1 cellular context compared by ENCODE assay signal in the genomic region with DNA sequence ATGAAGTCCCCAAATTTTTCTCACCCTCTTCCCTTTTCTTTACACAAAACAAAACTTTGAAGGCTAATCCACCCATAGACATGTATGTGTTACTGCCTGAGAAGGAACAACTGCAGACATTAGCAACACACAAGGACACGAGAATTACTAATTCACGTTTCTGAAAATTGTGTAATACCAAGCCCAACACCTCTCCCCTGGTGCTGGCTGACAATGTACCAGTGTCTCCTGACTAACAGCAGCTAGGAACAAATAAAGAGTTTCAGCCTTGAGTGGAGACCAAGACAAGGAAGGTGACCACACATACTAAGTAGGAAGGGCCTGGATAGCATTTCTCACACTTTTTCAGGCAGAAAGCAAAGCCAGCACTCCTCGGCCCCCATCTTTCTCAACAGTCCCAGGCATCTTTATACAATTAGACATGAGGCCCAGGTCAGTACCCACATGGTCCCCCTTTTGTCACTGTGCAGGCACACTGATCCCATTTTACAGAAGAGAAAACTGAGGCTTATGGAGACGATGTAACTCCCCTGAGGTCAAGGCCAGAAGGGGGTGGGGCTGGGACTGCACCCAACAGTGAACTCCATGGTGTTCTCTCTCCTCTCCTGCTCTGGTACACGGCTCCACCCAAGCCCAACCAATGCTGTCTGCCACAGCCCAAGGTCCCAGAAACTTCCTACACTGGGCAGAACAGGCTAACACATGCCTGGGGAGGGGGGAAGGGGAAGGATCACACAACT.
A peak's percentile ranks its signal among the peaks of the same experiment; 100 is the strongest.
TF ChIP-seq lines count a peak whose summit lies in the region.

No MANE protein-coding gene starts in this region.

TF ChIP-seq in HepG2, 621 proteins besides CTCF, POLR2A, EP300 and RAD21 (continued from another document and continues in another):
- TF ChIP-seq, protein P1, sequence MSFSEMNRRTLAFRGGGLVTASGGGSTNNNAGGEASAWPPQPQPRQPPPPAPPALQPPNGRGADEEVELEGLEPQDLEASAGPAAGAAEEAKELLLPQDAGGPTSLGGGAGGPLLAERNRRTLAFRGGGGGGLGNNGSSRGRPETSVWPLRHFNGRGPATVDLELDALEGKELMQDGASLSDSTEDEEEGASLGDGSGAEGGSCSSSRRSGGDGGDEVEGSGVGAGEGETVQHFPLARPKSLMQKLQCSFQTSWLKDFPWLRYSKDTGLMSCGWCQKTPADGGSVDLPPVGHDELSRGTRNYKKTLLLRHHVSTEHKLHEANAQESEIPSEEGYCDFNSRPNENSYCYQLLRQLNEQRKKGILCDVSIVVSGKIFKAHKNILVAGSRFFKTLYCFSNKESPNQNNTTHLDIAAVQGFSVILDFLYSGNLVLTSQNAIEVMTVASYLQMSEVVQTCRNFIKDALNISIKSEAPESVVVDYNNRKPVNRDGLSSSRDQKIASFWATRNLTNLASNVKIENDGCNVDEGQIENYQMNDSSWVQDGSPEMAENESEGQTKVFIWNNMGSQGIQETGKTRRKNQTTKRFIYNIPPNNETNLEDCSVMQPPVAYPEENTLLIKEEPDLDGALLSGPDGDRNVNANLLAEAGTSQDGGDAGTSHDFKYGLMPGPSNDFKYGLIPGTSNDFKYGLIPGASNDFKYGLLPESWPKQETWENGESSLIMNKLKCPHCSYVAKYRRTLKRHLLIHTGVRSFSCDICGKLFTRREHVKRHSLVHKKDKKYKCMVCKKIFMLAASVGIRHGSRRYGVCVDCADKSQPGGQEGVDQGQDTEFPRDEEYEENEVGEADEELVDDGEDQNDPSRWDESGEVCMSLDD (CRISPR knock-in tag; IDR thresholded peaks at IDR 0.05; ENCODE audit: borderline replicate concordance) = no peak
- TF ChIP-seq, protein P2, sequence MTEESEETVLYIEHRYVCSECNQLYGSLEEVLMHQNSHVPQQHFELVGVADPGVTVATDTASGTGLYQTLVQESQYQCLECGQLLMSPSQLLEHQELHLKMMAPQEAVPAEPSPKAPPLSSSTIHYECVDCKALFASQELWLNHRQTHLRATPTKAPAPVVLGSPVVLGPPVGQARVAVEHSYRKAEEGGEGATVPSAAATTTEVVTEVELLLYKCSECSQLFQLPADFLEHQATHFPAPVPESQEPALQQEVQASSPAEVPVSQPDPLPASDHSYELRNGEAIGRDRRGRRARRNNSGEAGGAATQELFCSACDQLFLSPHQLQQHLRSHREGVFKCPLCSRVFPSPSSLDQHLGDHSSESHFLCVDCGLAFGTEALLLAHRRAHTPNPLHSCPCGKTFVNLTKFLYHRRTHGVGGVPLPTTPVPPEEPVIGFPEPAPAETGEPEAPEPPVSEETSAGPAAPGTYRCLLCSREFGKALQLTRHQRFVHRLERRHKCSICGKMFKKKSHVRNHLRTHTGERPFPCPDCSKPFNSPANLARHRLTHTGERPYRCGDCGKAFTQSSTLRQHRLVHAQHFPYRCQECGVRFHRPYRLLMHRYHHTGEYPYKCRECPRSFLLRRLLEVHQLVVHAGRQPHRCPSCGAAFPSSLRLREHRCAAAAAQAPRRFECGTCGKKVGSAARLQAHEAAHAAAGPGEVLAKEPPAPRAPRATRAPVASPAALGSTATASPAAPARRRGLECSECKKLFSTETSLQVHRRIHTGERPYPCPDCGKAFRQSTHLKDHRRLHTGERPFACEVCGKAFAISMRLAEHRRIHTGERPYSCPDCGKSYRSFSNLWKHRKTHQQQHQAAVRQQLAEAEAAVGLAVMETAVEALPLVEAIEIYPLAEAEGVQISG (CRISPR knock-in tag; IDR thresholded peaks at IDR 0.05) = no peak; the same call in 1 of the 2 replicates
- TF ChIP-seq, protein P3, sequence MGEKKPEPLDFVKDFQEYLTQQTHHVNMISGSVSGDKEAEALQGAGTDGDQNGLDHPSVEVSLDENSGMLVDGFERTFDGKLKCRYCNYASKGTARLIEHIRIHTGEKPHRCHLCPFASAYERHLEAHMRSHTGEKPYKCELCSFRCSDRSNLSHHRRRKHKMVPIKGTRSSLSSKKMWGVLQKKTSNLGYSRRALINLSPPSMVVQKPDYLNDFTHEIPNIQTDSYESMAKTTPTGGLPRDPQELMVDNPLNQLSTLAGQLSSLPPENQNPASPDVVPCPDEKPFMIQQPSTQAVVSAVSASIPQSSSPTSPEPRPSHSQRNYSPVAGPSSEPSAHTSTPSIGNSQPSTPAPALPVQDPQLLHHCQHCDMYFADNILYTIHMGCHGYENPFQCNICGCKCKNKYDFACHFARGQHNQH (CRISPR knock-in tag; IDR thresholded peaks at IDR 0.05) = no peak
- TF ChIP-seq JDP2 (CRISPR knock-in tag; IDR thresholded peaks at IDR 0.05; ENCODE audit: borderline replicate concordance) = no peak
- TF ChIP-seq CBX1 (IDR thresholded peaks at IDR 0.05; ENCODE audit: low read depth) = peak; percentile 34
- TF ChIP-seq, protein P4, sequence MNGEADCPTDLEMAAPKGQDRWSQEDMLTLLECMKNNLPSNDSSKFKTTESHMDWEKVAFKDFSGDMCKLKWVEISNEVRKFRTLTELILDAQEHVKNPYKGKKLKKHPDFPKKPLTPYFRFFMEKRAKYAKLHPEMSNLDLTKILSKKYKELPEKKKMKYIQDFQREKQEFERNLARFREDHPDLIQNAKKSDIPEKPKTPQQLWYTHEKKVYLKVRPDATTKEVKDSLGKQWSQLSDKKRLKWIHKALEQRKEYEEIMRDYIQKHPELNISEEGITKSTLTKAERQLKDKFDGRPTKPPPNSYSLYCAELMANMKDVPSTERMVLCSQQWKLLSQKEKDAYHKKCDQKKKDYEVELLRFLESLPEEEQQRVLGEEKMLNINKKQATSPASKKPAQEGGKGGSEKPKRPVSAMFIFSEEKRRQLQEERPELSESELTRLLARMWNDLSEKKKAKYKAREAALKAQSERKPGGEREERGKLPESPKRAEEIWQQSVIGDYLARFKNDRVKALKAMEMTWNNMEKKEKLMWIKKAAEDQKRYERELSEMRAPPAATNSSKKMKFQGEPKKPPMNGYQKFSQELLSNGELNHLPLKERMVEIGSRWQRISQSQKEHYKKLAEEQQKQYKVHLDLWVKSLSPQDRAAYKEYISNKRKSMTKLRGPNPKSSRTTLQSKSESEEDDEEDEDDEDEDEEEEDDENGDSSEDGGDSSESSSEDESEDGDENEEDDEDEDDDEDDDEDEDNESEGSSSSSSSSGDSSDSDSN (CRISPR knock-in tag; IDR thresholded peaks at IDR 0.05) = 0 out of 2 replicates have a peak, but pooled peaks have one; percentile 30
- TF ChIP-seq, protein P5, sequence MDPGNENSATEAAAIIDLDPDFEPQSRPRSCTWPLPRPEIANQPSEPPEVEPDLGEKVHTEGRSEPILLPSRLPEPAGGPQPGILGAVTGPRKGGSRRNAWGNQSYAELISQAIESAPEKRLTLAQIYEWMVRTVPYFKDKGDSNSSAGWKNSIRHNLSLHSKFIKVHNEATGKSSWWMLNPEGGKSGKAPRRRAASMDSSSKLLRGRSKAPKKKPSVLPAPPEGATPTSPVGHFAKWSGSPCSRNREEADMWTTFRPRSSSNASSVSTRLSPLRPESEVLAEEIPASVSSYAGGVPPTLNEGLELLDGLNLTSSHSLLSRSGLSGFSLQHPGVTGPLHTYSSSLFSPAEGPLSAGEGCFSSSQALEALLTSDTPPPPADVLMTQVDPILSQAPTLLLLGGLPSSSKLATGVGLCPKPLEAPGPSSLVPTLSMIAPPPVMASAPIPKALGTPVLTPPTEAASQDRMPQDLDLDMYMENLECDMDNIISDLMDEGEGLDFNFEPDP (CRISPR knock-in tag; conservative IDR thresholded peaks at IDR 0.05) = no peak
- TF ChIP-seq, protein P6, sequence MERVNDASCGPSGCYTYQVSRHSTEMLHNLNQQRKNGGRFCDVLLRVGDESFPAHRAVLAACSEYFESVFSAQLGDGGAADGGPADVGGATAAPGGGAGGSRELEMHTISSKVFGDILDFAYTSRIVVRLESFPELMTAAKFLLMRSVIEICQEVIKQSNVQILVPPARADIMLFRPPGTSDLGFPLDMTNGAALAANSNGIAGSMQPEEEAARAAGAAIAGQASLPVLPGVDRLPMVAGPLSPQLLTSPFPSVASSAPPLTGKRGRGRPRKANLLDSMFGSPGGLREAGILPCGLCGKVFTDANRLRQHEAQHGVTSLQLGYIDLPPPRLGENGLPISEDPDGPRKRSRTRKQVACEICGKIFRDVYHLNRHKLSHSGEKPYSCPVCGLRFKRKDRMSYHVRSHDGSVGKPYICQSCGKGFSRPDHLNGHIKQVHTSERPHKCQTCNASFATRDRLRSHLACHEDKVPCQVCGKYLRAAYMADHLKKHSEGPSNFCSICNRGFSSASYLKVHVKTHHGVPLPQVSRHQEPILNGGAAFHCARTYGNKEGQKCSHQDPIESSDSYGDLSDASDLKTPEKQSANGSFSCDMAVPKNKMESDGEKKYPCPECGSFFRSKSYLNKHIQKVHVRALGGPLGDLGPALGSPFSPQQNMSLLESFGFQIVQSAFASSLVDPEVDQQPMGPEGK (CRISPR knock-in tag; IDR thresholded peaks at IDR 0.05) = peak; percentile 43; the same call in 1 of the 2 replicates
- no peak for TF ChIP-seq ZNF7 (CRISPR knock-in tag; IDR thresholded peaks at IDR 0.05)
- TF ChIP-seq MIER3 (CRISPR knock-in tag; IDR thresholded peaks at IDR 0.05; ENCODE audit: borderline replicate concordance) = no peak
- TF ChIP-seq, protein P7, sequence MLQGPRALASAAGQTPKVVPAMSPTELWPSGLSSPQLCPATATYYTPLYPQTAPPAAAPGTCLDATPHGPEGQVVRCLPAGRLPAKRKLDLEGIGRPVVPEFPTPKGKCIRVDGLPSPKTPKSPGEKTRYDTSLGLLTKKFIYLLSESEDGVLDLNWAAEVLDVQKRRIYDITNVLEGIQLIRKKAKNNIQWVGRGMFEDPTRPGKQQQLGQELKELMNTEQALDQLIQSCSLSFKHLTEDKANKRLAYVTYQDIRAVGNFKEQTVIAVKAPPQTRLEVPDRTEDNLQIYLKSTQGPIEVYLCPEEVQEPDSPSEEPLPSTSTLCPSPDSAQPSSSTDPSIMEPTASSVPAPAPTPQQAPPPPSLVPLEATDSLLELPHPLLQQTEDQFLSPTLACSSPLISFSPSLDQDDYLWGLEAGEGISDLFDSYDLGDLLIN (CRISPR knock-in tag; IDR thresholded peaks at IDR 0.05; ENCODE audit: borderline replicate concordance) = no peak
- no peak for TF ChIP-seq MEIS2 (CRISPR knock-in tag; IDR thresholded peaks at IDR 0.05)
- TF ChIP-seq PRMT3 (CRISPR knock-in tag; IDR thresholded peaks at IDR 0.05; ENCODE audit: borderline replicate concordance, low read depth) = no peak
- no peak for TF ChIP-seq ELF1 (CRISPR knock-in tag; IDR thresholded peaks at IDR 0.05)
- TF ChIP-seq NPAS2 (CRISPR knock-in tag; IDR thresholded peaks at IDR 0.05; ENCODE audit: borderline replicate concordance) = no peak
- TF ChIP-seq ZNF205 (CRISPR knock-in tag; IDR thresholded peaks at IDR 0.05) = no peak
- TF ChIP-seq ZBTB42 (CRISPR knock-in tag; IDR thresholded peaks at IDR 0.05) = no peak
- no peak for TF ChIP-seq TOPORS (CRISPR knock-in tag; IDR thresholded peaks at IDR 0.05)
- TF ChIP-seq SSRP1 (CRISPR knock-in tag; IDR thresholded peaks at IDR 0.05) = 0 out of 2 replicates have a peak, but pooled peaks have one; percentile 23
- TF ChIP-seq SP140L (CRISPR knock-in tag; IDR thresholded peaks at IDR 0.05; ENCODE audit: borderline replicate concordance) = no peak
- no peak for TF ChIP-seq ZNF121 (CRISPR knock-in tag; IDR thresholded peaks at IDR 0.05)
- TF ChIP-seq, protein P8, sequence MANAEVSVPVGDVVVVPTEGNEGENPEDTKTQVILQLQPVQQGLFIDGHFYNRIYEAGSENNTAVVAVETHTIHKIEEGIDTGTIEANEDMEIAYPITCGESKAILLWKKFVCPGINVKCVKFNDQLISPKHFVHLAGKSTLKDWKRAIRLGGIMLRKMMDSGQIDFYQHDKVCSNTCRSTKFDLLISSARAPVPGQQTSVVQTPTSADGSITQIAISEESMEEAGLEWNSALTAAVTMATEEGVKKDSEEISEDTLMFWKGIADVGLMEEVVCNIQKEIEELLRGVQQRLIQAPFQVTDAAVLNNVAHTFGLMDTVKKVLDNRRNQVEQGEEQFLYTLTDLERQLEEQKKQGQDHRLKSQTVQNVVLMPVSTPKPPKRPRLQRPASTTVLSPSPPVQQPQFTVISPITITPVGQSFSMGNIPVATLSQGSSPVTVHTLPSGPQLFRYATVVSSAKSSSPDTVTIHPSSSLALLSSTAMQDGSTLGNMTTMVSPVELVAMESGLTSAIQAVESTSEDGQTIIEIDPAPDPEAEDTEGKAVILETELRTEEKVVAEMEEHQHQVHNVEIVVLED (CRISPR knock-in tag; IDR thresholded peaks at IDR 0.05; ENCODE audit: borderline replicate concordance) = peak; percentile 29; the same call in 1 of the 2 replicates
- TF ChIP-seq, protein P9, sequence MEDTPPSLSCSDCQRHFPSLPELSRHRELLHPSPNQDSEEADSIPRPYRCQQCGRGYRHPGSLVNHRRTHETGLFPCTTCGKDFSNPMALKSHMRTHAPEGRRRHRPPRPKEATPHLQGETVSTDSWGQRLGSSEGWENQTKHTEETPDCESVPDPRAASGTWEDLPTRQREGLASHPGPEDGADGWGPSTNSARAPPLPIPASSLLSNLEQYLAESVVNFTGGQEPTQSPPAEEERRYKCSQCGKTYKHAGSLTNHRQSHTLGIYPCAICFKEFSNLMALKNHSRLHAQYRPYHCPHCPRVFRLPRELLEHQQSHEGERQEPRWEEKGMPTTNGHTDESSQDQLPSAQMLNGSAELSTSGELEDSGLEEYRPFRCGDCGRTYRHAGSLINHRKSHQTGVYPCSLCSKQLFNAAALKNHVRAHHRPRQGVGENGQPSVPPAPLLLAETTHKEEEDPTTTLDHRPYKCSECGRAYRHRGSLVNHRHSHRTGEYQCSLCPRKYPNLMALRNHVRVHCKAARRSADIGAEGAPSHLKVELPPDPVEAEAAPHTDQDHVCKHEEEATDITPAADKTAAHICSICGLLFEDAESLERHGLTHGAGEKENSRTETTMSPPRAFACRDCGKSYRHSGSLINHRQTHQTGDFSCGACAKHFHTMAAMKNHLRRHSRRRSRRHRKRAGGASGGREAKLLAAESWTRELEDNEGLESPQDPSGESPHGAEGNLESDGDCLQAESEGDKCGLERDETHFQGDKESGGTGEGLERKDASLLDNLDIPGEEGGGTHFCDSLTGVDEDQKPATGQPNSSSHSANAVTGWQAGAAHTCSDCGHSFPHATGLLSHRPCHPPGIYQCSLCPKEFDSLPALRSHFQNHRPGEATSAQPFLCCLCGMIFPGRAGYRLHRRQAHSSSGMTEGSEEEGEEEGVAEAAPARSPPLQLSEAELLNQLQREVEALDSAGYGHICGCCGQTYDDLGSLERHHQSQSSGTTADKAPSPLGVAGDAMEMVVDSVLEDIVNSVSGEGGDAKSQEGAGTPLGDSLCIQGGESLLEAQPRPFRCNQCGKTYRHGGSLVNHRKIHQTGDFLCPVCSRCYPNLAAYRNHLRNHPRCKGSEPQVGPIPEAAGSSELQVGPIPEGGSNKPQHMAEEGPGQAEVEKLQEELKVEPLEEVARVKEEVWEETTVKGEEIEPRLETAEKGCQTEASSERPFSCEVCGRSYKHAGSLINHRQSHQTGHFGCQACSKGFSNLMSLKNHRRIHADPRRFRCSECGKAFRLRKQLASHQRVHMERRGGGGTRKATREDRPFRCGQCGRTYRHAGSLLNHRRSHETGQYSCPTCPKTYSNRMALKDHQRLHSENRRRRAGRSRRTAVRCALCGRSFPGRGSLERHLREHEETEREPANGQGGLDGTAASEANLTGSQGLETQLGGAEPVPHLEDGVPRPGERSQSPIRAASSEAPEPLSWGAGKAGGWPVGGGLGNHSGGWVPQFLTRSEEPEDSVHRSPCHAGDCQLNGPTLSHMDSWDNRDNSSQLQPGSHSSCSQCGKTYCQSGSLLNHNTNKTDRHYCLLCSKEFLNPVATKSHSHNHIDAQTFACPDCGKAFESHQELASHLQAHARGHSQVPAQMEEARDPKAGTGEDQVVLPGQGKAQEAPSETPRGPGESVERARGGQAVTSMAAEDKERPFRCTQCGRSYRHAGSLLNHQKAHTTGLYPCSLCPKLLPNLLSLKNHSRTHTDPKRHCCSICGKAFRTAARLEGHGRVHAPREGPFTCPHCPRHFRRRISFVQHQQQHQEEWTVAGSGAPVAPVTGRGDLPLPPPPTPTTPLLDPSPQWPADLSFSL (CRISPR knock-in tag; IDR thresholded peaks at IDR 0.05) = no peak
- TF ChIP-seq ZSCAN30 (CRISPR knock-in tag; IDR thresholded peaks at IDR 0.05) = no peak
- no peak for TF ChIP-seq NFYC (CRISPR knock-in tag; IDR thresholded peaks at IDR 0.05)
- no peak for TF ChIP-seq ZNF781 (CRISPR knock-in tag; IDR thresholded peaks at IDR 0.05; ENCODE audit: borderline replicate concordance, not compliant biosample characterization)
- TF ChIP-seq NR3C1 (CRISPR knock-in tag; IDR thresholded peaks at IDR 0.05) = no peak
- no peak for TF ChIP-seq RNF2 (conservative IDR thresholded peaks at IDR 0.05; ENCODE audit: low read depth)
- no peak for TF ChIP-seq ZSCAN22 (CRISPR knock-in tag; IDR thresholded peaks at IDR 0.05)
